Comparison of ENCODE assay signal across 17 cellular contexts in the genomic region with DNA sequence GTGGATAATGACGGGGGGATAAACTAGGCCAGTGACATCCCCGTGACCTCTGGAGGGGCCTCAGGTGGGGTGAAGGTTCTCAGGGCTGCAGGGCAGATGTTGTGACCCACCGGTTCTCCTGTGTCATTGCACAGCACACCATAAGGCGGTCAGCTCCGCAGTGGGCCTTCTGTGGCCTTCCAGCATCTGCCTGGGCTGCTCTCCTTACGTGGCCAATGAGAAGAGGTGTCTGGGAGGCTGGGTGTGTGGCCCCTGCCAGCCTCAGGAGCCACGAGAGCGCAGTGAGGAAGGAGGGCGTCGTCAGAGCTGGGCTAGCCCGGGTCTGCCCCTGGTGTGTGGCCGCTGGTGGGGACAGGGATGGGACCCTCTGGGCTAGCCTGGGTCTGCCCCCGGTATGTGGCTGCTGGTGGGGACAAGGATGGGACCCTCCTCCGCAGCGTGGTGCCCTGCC. TPM values are rescaled to one million over a fixed set of nuclear protein-coding genes. Genes with fewer than 3 reads are reported as not detected.
DNase-seq lines count a peak whose midpoint lies in the region; ATAC-seq and TF ChIP-seq lines count a peak whose summit lies in the region.
"Had no signal": no experiment of that assay in that cellular context is flagged by ENCODE, and none has a peak within 500 bp of the region (broad histone marks: within the 10 kb centered on the region; RNA-seq: fewer than 3 reads in every experiment).

No MANE protein-coding gene starts in this region.

- CTCF ChIA-PET in RWPE1 (lab: Yijun Ruan, JAX) = interaction anchor here (0.5 to 2.4 kb wide), 7 partner anchors 11 to 234 kb away, joined by 3 to 14 read pairs (median 3); no protein-coding TSS in a partner anchor

- no peak overlapping the region for H2BK5ac ChIP-seq in mesenchymal stem cell (ENCODE audit: low read depth, low read length, poor library complexity, severe bottlenecking)

- DNase-seq in RWPE1 (ENCODE audit: low spot score) (no peak), mesenchymal stem cell (no peak), Kasumi-1 (lab: John Stamatoyannopoulos, UW) (no peak)
- DNase-seq: CD4-positive, alpha-beta T cell; DMS79; NCI-H1436 treated with DMSO at 0.1 percent for 48 hours; NCI-H2081 treated with DMSO at 0.1 percent for 48 hours; NCI-H526 treated with DMSO at 0.1 percent for 48 hours had no signal

- no peak overlapping the region for H2BK120ac ChIP-seq in mesenchymal stem cell (ENCODE audit: low read depth, low read length)

- peaks cover 73% of the 10 kb centered on the region for H3K79me1 ChIP-seq in mesenchymal stem cell (replicated peaks; ENCODE audit: low read length, poor library complexity, severe bottlenecking)

- TF ChIP-seq CTCF in RWPE1 (conservative IDR thresholded peaks at IDR 0.05; ENCODE audit: low read depth) (no peak), gastroesophageal sphincter (IDR thresholded peaks at IDR 0.05) (no peak)

- peak overlapping the region in 1 of 2 experiments; percentile 73 for H3K23ac ChIP-seq in mesenchymal stem cell (ENCODE audit: low read length in 2 of 2)

- no peaks in the 10 kb centered on the region for H3K9me3 ChIP-seq in gastroesophageal sphincter
- no peaks in the 10 kb centered on the region for H3K9me3 ChIP-seq in mesenchymal stem cell (ENCODE audit: control insufficient read depth, low read length)
- H3K9me3 ChIP-seq in stomach smooth muscle (ENCODE audit: control insufficient read depth in 2 of 2, low read length in 2 of 2) = no peaks in the 10 kb centered on the region

- no peak for TF ChIP-seq POLR2A in gastroesophageal sphincter (IDR thresholded peaks at IDR 0.05)

- H4K8ac ChIP-seq in mesenchymal stem cell (ENCODE audit: low read length) = peak overlapping the region; percentile 7

- H3K18ac ChIP-seq in mesenchymal stem cell (ENCODE audit: low read depth in 1 of 2, low read length in 2 of 2) = peak overlapping the region in 1 of 2 experiments; percentile 83

- H3K36me3 ChIP-seq in gastroesophageal sphincter = peaks cover 0 to 30% of the 10 kb centered on the region in 2 donors
- H3K36me3 ChIP-seq in mesenchymal stem cell (ENCODE audit: control insufficient read depth in 1 of 2, insufficient read depth in 2 of 2, low read depth in 1 of 2, low read length in 2 of 2) = peaks cover 29 to 88% of the 10 kb centered on the region in 2 experiments
- peaks cover 14 to 18% of the 10 kb centered on the region in 2 donors for H3K36me3 ChIP-seq in stomach smooth muscle (ENCODE audit: control insufficient read depth in 2 of 2, insufficient read depth in 2 of 2, low read length in 2 of 2)

- H3K27me3 ChIP-seq in gastroesophageal sphincter = no peaks in the 10 kb centered on the region
- no peaks in the 10 kb centered on the region for H3K27me3 ChIP-seq in mesenchymal stem cell (ENCODE audit: control insufficient read depth in 1 of 2, insufficient read depth in 1 of 2, low read length in 2 of 2)
- H3K27me3 ChIP-seq in stomach smooth muscle (ENCODE audit: control insufficient read depth in 1 of 2, insufficient read depth in 2 of 2, low read length in 2 of 2) = no peaks in the 10 kb centered on the region

- ATAC-seq in gastroesophageal sphincter (no peak), HG03039 (IDR thresholded peaks at IDR 0.05; ENCODE audit: unreplicated experiment) (no peak), HG02798 (IDR thresholded peaks at IDR 0.05; ENCODE audit: poor library complexity, unreplicated experiment) (no peak)

- no peak overlapping the region for H2AFZ ChIP-seq in mesenchymal stem cell (ENCODE audit: low read depth, low read length)

- H4K91ac ChIP-seq in mesenchymal stem cell (ENCODE audit: low read length) = peak overlapping the region; percentile 29

- H3K14ac ChIP-seq in mesenchymal stem cell (ENCODE audit: low read length in 2 of 2) = peak overlapping the region in 1 of 2 experiments; percentile 92

- POLR2A ChIA-PET in RWPE1 (lab: Yijun Ruan, JAX; ENCODE audit: low non-redundant PET) = interaction anchor here (0.6 kb wide), 1 partner anchor 52 kb away, joined by 5 read pairs; no protein-coding TSS in a partner anchor

- peak overlapping the region in 1 of 2 experiments; percentile 13 for H2BK12ac ChIP-seq in mesenchymal stem cell (ENCODE audit: low read length in 2 of 2)

- H3K4me2 ChIP-seq in mesenchymal stem cell (ENCODE audit: low read length, poor library complexity, severe bottlenecking) = no peak overlapping the region

- H2BK15ac ChIP-seq in mesenchymal stem cell (ENCODE audit: low read depth, poor library complexity, severe bottlenecking) = no peak overlapping the region

- WGBS in gastroesophageal sphincter (ENCODE audit: low coverage in 1 of 2), 2 donors = no CpG with 5 or more reads among the region's 15 CpGs
- WGBS in mesenchymal stem cell = 77% methylated on average over 13 of the region's 15 CpGs

- peak overlapping the region in 1 of 2 experiments; percentile 2 for H3K4ac ChIP-seq in mesenchymal stem cell (ENCODE audit: low read depth in 1 of 2, low read length in 2 of 2)

- H2AK5ac ChIP-seq in mesenchymal stem cell (ENCODE audit: low read length, severe bottlenecking) = no peak overlapping the region

- TF ChIP-seq EP300 in gastroesophageal sphincter (IDR thresholded peaks at IDR 0.05) = no peak

- H3K4me3 ChIP-seq in gastroesophageal sphincter (no peak overlapping the region), mesenchymal stem cell (ENCODE audit: insufficient read depth in 1 of 2, low read depth in 1 of 2, low read length in 2 of 2) (peak overlapping the region in 1 of 2 experiments; percentile 2), stomach smooth muscle (ENCODE audit: low read length in 2 of 2) (no peak overlapping the region)
- H3K4me3 ChIP-seq: GM12878, K562 had no signal

- H3K4me1 ChIP-seq in gastroesophageal sphincter (peaks cover 0 to 62% (median 13%) of the 10 kb centered on the region in 3 donors), mesenchymal stem cell (ENCODE audit: control insufficient read depth, insufficient read depth, low read depth, low read length) (peaks cover 13% of the 10 kb centered on the region), stomach smooth muscle (ENCODE audit: control insufficient read depth, insufficient read depth, low read length) (peaks cover 46% of the 10 kb centered on the region)

- H3K9ac ChIP-seq in mesenchymal stem cell (ENCODE audit: low read length) = no peak overlapping the region
- no peak overlapping the region for H3K9ac ChIP-seq in stomach smooth muscle (ENCODE audit: low read length in 2 of 2)

- H3K27ac ChIP-seq in RWPE1 = peak overlapping the region; percentile 20
- peak overlapping the region in 3 of 4 donors; percentile 17 to 52 (median 30) for H3K27ac ChIP-seq in gastroesophageal sphincter
- H3K27ac ChIP-seq in mesenchymal stem cell (ENCODE audit: low read length, poor library complexity, severe bottlenecking) = no peak overlapping the region
- H3K27ac ChIP-seq in stomach smooth muscle (ENCODE audit: low read length) = peak overlapping the region; percentile 41
- H3K27ac ChIP-seq: HL-60 had no signal

RNA-seq across cellular contexts. Expression of a gene that starts 48.7 kb away (rescaled TPM):
- 10 to 100 TPM; 48.5 to 86.4 (median 74.9) TPM for total RNA-seq in gastroesophageal sphincter
- 754 TPM for polyA plus RNA-seq in mesenchymal stem cell (2013, experiment 1 of 2)
- 709 TPM for polyA plus RNA-seq in mesenchymal stem cell (2013, experiment 2 of 2)
- total RNA-seq: B cell, Calu3 had no signal
